ENCODE assay signal across 18 cellular contexts in genomic region chr2:137155351-137156104, GRCh38.
A peak's percentile ranks its signal among the peaks of the same experiment; 100 is the strongest.
DNase-seq lines count a peak whose midpoint lies in the region; ATAC-seq, FAIRE-seq and TF ChIP-seq lines count a peak whose summit lies in the region.
"Had no signal": no experiment of that assay in that cellular context is flagged by ENCODE, and none has a peak within 500 bp of the region (broad histone marks: within the 10 kb centered on the region; RNA-seq: fewer than 3 reads in every experiment).

No MANE protein-coding gene starts in this region.

- no TSS peak for BruUV-seq in endothelial cell of umbilical vein (replicated peaks; lab: Mats Ljungman, UMichigan)

- no peak for ATAC-seq in GM19452 (IDR thresholded peaks at IDR 0.05; ENCODE audit: unreplicated experiment)
- ATAC-seq: HepG2, right cardiac atrium had no signal

- no peaks in the 10 kb centered on the region for H3K9me1 ChIP-seq in endothelial cell of umbilical vein (replicated peaks; ENCODE audit: control insufficient read depth, extremely low read depth, insufficient read depth, low read length)

- DNase-seq in GM03348 (ENCODE audit: low spot score): peak; percentile 47
- peak; percentile 71 for DNase-seq in RPMI7951 (ENCODE audit: low read depth)
- DNase-seq in endothelial cell of umbilical vein (ENCODE audit: low read depth, low spot score): no peak
- DNase-seq in osteoblast (ENCODE audit: insufficient read length, low spot score, missing footprints): peak; percentile 50
- DNase-seq in substantia nigra (lab: John Stamatoyannopoulos, UW): no peak
- DNase-seq in GM19239 (ENCODE audit: insufficient read length, low spot score): no peak
- DNase-seq: activated CD4-positive, alpha-beta T cell treated with anti-CD3 and anti-CD28 coated beads for 4 hours; activated naive CD8-positive, alpha-beta T cell treated with anti-CD3 and anti-CD28 coated beads for 36 hours; CD8-positive, alpha-beta memory T cell; dermis blood vessel endothelial cell; DMS53; HCEC 1CT; NCI-H2107; occipital lobe; right cardiac atrium; testis had no signal

- no peak overlapping the region for H3K9ac ChIP-seq in endothelial cell of umbilical vein (replicated peaks; ENCODE audit: extremely low read depth, insufficient read depth, low read length)

- H4K20me1 ChIP-seq in endothelial cell of umbilical vein (replicated peaks; ENCODE audit: control insufficient read depth, extremely low read depth, insufficient read depth, low read length): no peaks in the 10 kb centered on the region
- no peaks in the 10 kb centered on the region for H4K20me1 ChIP-seq in osteoblast (ENCODE audit: insufficient read depth, low read length)

- POLR2A ChIA-PET in endothelial cell of umbilical vein (lab: Charles Lee): no interaction called here

- TF ChIP-seq CTCF in endothelial cell of umbilical vein (IDR thresholded peaks at IDR 0.05; ENCODE audit: extremely low read depth in 1 of 2, insufficient read depth in 1 of 2, low read depth in 1 of 2, low read length in 2 of 2) (no peak), osteoblast (IDR thresholded peaks at IDR 0.05; ENCODE audit: extremely low read depth, low read depth, low read length) (no peak)

- dilution Hi-C loops in endothelial cell of umbilical vein (cut with MboI; ENCODE audit: extremely low pct_ligation_motif_present, low sequenced_read_pairs): no loop called here

- TF ChIP-seq POLR2A in endothelial cell of umbilical vein (IDR thresholded peaks at IDR 0.05; ENCODE audit: low read depth, low read length): no peak

- H2AFZ ChIP-seq in endothelial cell of umbilical vein (ENCODE audit: low read depth, low read length) (no peak overlapping the region), osteoblast (ENCODE audit: low read length) (no peak overlapping the region)

- H3K27ac ChIP-seq in endothelial cell of umbilical vein (ENCODE audit: insufficient read depth, low read depth, low read length) (no peak overlapping the region), osteoblast (ENCODE audit: low read depth, low read length) (peak overlapping the region; percentile 65), substantia nigra (ENCODE audit: low read depth, low read length, poor library complexity, severe bottlenecking) (no peak overlapping the region)
- H3K27ac ChIP-seq: testis had no signal

- no peaks in the 10 kb centered on the region for H3K4me1 ChIP-seq in endothelial cell of umbilical vein (ENCODE audit: control insufficient read depth, extremely low read depth, insufficient read depth, low read length)
- H3K4me1 ChIP-seq in osteoblast (ENCODE audit: insufficient read depth, low read length): peaks cover 23% of the 10 kb centered on the region
- H3K4me1 ChIP-seq: testis had no signal

- H3K4me3 ChIP-seq in endothelial cell of umbilical vein (replicated peaks in 1 of 3; ENCODE audit: insufficient read depth in 1 of 3, low read depth in 1 of 3, low read length in 3 of 3) (no peak overlapping the region), osteoblast (ENCODE audit: insufficient read depth, low read length) (no peak overlapping the region)
- H3K4me3 ChIP-seq: testis had no signal

- H3K36me3 ChIP-seq in endothelial cell of umbilical vein (ENCODE audit: control insufficient read depth in 2 of 2, extremely low read depth in 1 of 2, insufficient read depth in 2 of 2, low read length in 2 of 2) (no peaks in the 10 kb centered on the region), osteoblast (ENCODE audit: insufficient read depth, low read length) (no peaks in the 10 kb centered on the region)

- intact Hi-C loops in endothelial cell of umbilical vein (cut with micrococcal nuclease): no loop called here

- FAIRE-seq in endothelial cell of umbilical vein (lab: Jason Lieb, UNC): no peak
- FAIRE-seq in GM19239 (lab: Jason Lieb, UNC): no peak
- FAIRE-seq: HepG2 had no signal

- CTCF ChIA-PET in endothelial cell of umbilical vein (lab: Charles Lee): no interaction called here

- no peaks in the 10 kb centered on the region for H3K27me3 ChIP-seq in endothelial cell of umbilical vein (ENCODE audit: control insufficient read depth in 2 of 2, insufficient read depth in 2 of 2, low read length in 2 of 2)
- H3K27me3 ChIP-seq in osteoblast (ENCODE audit: insufficient read depth, low read length): no peaks in the 10 kb centered on the region
- H3K27me3 ChIP-seq: testis had no signal

- H3K79me2 ChIP-seq in endothelial cell of umbilical vein (ENCODE audit: control insufficient read depth, insufficient read depth, low read length) (no peaks in the 10 kb centered on the region), osteoblast (ENCODE audit: insufficient read depth, low read length) (no peaks in the 10 kb centered on the region)

- H3K9me3 ChIP-seq in endothelial cell of umbilical vein (replicated peaks; ENCODE audit: control insufficient read depth, insufficient read depth, low read length) (no peaks in the 10 kb centered on the region), osteoblast (ENCODE audit: low read depth, low read length) (no peaks in the 10 kb centered on the region)
- H3K9me3 ChIP-seq: testis had no signal

- no peak overlapping the region for H3K4me2 ChIP-seq in endothelial cell of umbilical vein (ENCODE audit: insufficient read depth, low read length)
- H3K4me2 ChIP-seq in osteoblast (ENCODE audit: insufficient read depth, low read length): peak overlapping the region; percentile 64

TF ChIP-seq in endothelial cell of umbilical vein, 7 proteins besides CTCF, POLR2A, EP300 and RAD21:
- no peak for TF ChIP-seq EZH2 (IDR thresholded peaks at IDR 0.05; ENCODE audit: borderline replicate concordance, low read depth, low read length, severe bottlenecking)
- TF ChIP-seq FOS (IDR thresholded peaks at IDR 0.05; ENCODE audit: borderline replicate concordance, insufficient read depth, low read length): peak; percentile 20

Comparison
In these comparisons a context has a peak if more than half of its experiments do, and no peak if none do; other contexts are left out.
1. DNase-seq: peak in GM03348 (single experiment), RPMI7951 (single experiment) and osteoblast (single experiment); none in endothelial cell of umbilical vein (single experiment), substantia nigra (0 of 49) and GM19239 (single experiment).